15 cellular contexts compared by ENCODE assay signal in genomic region chr1:38500352-38500751, GRCh38.
DNase-seq lines count a peak whose midpoint lies in the region; ATAC-seq, FAIRE-seq and TF ChIP-seq lines count a peak whose summit lies in the region.
"Had no signal": no experiment of that assay in that cellular context is flagged by ENCODE, and none has a peak within 500 bp of the region (broad histone marks: within the 10 kb centered on the region; RNA-seq: fewer than 3 reads in every experiment).

No MANE protein-coding gene starts in this region.

- in situ Hi-C loops in HepG2 (cut with HindIII; ENCODE audit: extremely low pct_ligation_motif_present, low pct_unique_long_range_greater_than_20kb): no loop called here
- in situ Hi-C loops in SK-MEL-5 (cut with HindIII; ENCODE audit: low pct_unique_long_range_greater_than_20kb, low sequenced_read_pairs): no loop called here

- no peaks in the 10 kb centered on the region for H3K79me2 ChIP-seq in HepG2 (ENCODE audit: insufficient read depth, low read length)

- ATAC-seq in HepG2 (no peak), HG03039 (IDR thresholded peaks at IDR 0.05; ENCODE audit: unreplicated experiment) (no peak), HG02571 (IDR thresholded peaks at IDR 0.05; ENCODE audit: unreplicated experiment) (no peak)
- ATAC-seq: activated naive CD4-positive, alpha-beta T cell treated with anti-CD3 and anti-CD28 coated beads, Interleukin-2, amount 50 U/mL, for 72 hours; left lobe of liver had no signal

- peaks cover 1% of the 10 kb centered on the region for H3K27me3 Mint-ChIP-seq in glutamatergic neuron (ENCODE audit: unreplicated experiment)

- H4K20me1 ChIP-seq in HepG2 (ENCODE audit: insufficient read depth, low read length): no peaks in the 10 kb centered on the region

- POLR2A ChIA-PET in HepG2 (lab: Yijun Ruan, JAX): no interaction called here

- intact Hi-C loops in HepG2 (cut with micrococcal nuclease; ENCODE audit: unreplicated experiment): no loop called here

- peaks cover 2% of the 10 kb centered on the region for H3K9me3 Mint-ChIP-seq in glutamatergic neuron (ENCODE audit: unreplicated experiment)
- H3K9me3 Mint-ChIP-seq: activated naive CD4-positive, alpha-beta T cell treated with anti-CD3 and anti-CD28 coated beads, Interleukin-2, amount 50 U/mL, for 72 hours had no signal

- no peak for TF ChIP-seq POLR2A in HepG2 (IDR thresholded peaks at IDR 0.05; ENCODE audit: insufficient read depth in 1 of 2, low read depth in 2 of 2, low read length in 2 of 2)

- TF ChIP-seq EP300 in HepG2 (IDR thresholded peaks at IDR 0.05; ENCODE audit: low read depth in 2 of 2, low read length in 2 of 2) (no peak), HepG2 (CRISPR knock-in tag; IDR thresholded peaks at IDR 0.05; ENCODE audit: borderline replicate concordance) (no peak)

- H3K27ac ChIP-seq in liver (ENCODE audit: low read depth in 1 of 2, low read length in 2 of 2) (no peak overlapping the region), HepG2 (ENCODE audit: extremely low read length, insufficient read depth, low read length) (no peak overlapping the region)
- H3K27ac ChIP-seq: uterus had no signal

- H3K36me3 ChIP-seq in liver (ENCODE audit: control insufficient read depth in 4 of 4, insufficient read depth in 3 of 4, low read depth in 1 of 4, low read length in 3 of 4) (no peaks in the 10 kb centered on the region), HepG2 (replicated peaks in 1 of 2; ENCODE audit: control insufficient read depth in 1 of 2, insufficient read depth in 2 of 2, low read length in 2 of 2) (no peaks in the 10 kb centered on the region)
- H3K36me3 ChIP-seq: uterus had no signal

- WGBS in liver: 75% methylated on average over 2 of the region's 2 CpGs
- WGBS in HepG2 (ENCODE audit: low lambda C conversion rate): 3% methylated on average over 2 of the region's 2 CpGs

- no peak overlapping the region for H3K27ac Mint-ChIP-seq in glutamatergic neuron (ENCODE audit: unreplicated experiment)
- H3K27ac Mint-ChIP-seq: activated naive CD4-positive, alpha-beta T cell treated with anti-CD3 and anti-CD28 coated beads, Interleukin-2, amount 50 U/mL, for 72 hours had no signal

- no TSS peak for BruUV-seq in HepG2 (replicated peaks; lab: Mats Ljungman, UMichigan)

- TF ChIP-seq RAD21 in liver (IDR thresholded peaks at IDR 0.05): no peak
- no peak for TF ChIP-seq RAD21 in HepG2 (CRISPR knock-in tag; IDR thresholded peaks at IDR 0.05)

- H3K36me3 Mint-ChIP-seq in glutamatergic neuron (ENCODE audit: unreplicated experiment): no peaks in the 10 kb centered on the region
- H3K36me3 Mint-ChIP-seq: activated naive CD4-positive, alpha-beta T cell treated with anti-CD3 and anti-CD28 coated beads, Interleukin-2, amount 50 U/mL, for 72 hours had no signal

- no peak overlapping the region for H3K4me3 Mint-ChIP-seq in glutamatergic neuron (ENCODE audit: unreplicated experiment)

- CTCF ChIA-PET in HepG2 (lab: Yijun Ruan, JAX; ENCODE audit: low intra/inter-chr PET ratio, low total read pairs): no interaction called here

- FAIRE-seq in HepG2 (lab: Jason Lieb, UNC): no peak

- H3K27me3 ChIP-seq in liver (ENCODE audit: control insufficient read depth in 4 of 4, insufficient read depth in 4 of 4, low read length in 3 of 4) (peaks cover 0 to 7% (median 0%) of the 10 kb centered on the region in 4 donors), HepG2 (ENCODE audit: control insufficient read depth in 1 of 2, insufficient read depth in 2 of 2, low read length in 2 of 2) (peaks cover 0 to 2% of the 10 kb centered on the region in 2 experiments; a peak in 1 of 5 replicates)
- H3K27me3 ChIP-seq: uterus had no signal

- H3K9me3 ChIP-seq in liver (ENCODE audit: control insufficient read depth in 4 of 4, low read length in 3 of 4) (no peaks in the 10 kb centered on the region), HepG2 (ENCODE audit: low read length) (no peaks in the 10 kb centered on the region)
- H3K9me3 ChIP-seq: uterus had no signal

- peaks cover 26% of the 10 kb centered on the region for H3K4me1 Mint-ChIP-seq in glutamatergic neuron (ENCODE audit: low read depth, unreplicated experiment)

- no peak overlapping the region for H3K4me2 ChIP-seq in HepG2 (ENCODE audit: low read depth, low read length)

- TF ChIP-seq CTCF in liver (IDR thresholded peaks at IDR 0.05; ENCODE audit: low read depth, low read length, missing input control) (peak; percentile 22), HepG2 (CRISPR knock-in tag; IDR thresholded peaks at IDR 0.05) (no peak), glutamatergic neuron (IDR thresholded peaks at IDR 0.05; ENCODE audit: partially characterized antibody, unreplicated experiment) (peak; percentile 82)

- H3K4me1 ChIP-seq in liver (ENCODE audit: control insufficient read depth in 4 of 4, insufficient read depth in 4 of 4, low read length in 3 of 4) (no peaks in the 10 kb centered on the region), HepG2 (ENCODE audit: insufficient read depth, low read length) (no peaks in the 10 kb centered on the region)
- H3K4me1 ChIP-seq: uterus had no signal

- no peak overlapping the region for H2AFZ ChIP-seq in HepG2 (ENCODE audit: low read length)

- no peak for DNase-seq in HepG2 (ENCODE audit: low spot score)
- peak; percentile 38 for DNase-seq in SK-MEL-5 (ENCODE audit: low read depth, low spot score)
- peak; percentile 31 for DNase-seq in glutamatergic neuron
- DNase-seq in ecto neural progenitor cell (ENCODE audit: low spot score): no peak
- DNase-seq in NCI-H2107 (lab: John Stamatoyannopoulos, UW): no peak
- DNase-seq: activated CD4-positive, alpha-beta T cell treated with anti-CD3 and anti-CD28 coated beads for 4 hours; C1 segment of cervical spinal cord; NCI-H1417; retina; uterus had no signal

- H3K9ac ChIP-seq in liver (ENCODE audit: low read depth in 1 of 2, low read length in 2 of 2) (no peak overlapping the region), HepG2 (ENCODE audit: insufficient read depth, low read depth, low read length) (no peak overlapping the region)

- H3K4me3 ChIP-seq in liver (ENCODE audit: low read depth in 1 of 3, low read length in 3 of 3): no peak overlapping the region
- H3K4me3 ChIP-seq in HepG2 (replicated peaks in 1 of 3; ENCODE audit: insufficient read depth in 1 of 3, low read depth in 2 of 3, low read length in 3 of 3): no peak overlapping the region
- H3K4me3 ChIP-seq: uterus had no signal

TF ChIP-seq in liver, 16 proteins besides CTCF, POLR2A, EP300 and RAD21 (continues in another document):
- TF ChIP-seq FOXA2 (IDR thresholded peaks at IDR 0.05): no peak
- no peak for TF ChIP-seq FOXA1 (IDR thresholded peaks at IDR 0.05)
- TF ChIP-seq NR2F2 (IDR thresholded peaks at IDR 0.05): no peak
- TF ChIP-seq ATF3 (IDR thresholded peaks at IDR 0.05): no peak
- TF ChIP-seq EGR1 (IDR thresholded peaks at IDR 0.05; ENCODE audit: low read depth in 2 of 2): no peak
- no peak for TF ChIP-seq HNF4A (conservative IDR thresholded peaks at IDR 0.05)
- no peak for TF ChIP-seq YY1 (IDR thresholded peaks at IDR 0.05)
- TF ChIP-seq SP1 (IDR thresholded peaks at IDR 0.05): no peak
- no peak for TF ChIP-seq ZBTB33 (IDR thresholded peaks at IDR 0.05)
- no peak for TF ChIP-seq RXRA (IDR thresholded peaks at IDR 0.05)
- no peak for TF ChIP-seq TAF1 (conservative IDR thresholded peaks at IDR 0.05)

TF ChIP-seq in HepG2, 621 proteins besides CTCF, POLR2A, EP300 and RAD21 (continues in another document):
- TF ChIP-seq RBM39 (IDR thresholded peaks at IDR 0.05; ENCODE audit: low read depth, low read length, poor library complexity, severe bottlenecking): no peak
- TF ChIP-seq PBX2 (CRISPR knock-in tag; IDR thresholded peaks at IDR 0.05): no peak
- no peak for TF ChIP-seq TGIF2 (CRISPR knock-in tag; IDR thresholded peaks at IDR 0.05)
- TF ChIP-seq ZBTB25 (CRISPR knock-in tag; IDR thresholded peaks at IDR 0.05): no peak
- no peak for TF ChIP-seq ZNF792 (CRISPR knock-in tag; IDR thresholded peaks at IDR 0.05)
- no peak for TF ChIP-seq ARID3A (IDR thresholded peaks at IDR 0.05; ENCODE audit: low read depth, low read length)
- TF ChIP-seq PREB (CRISPR knock-in tag; IDR thresholded peaks at IDR 0.05): no peak

Comparison
In these comparisons a context has a peak if more than half of its experiments do, and no peak if none do; other contexts are left out.
1. DNase-seq: peak in SK-MEL-5 (single experiment) and glutamatergic neuron (single experiment); none in HepG2 (single experiment), ecto neural progenitor cell (single experiment) and NCI-H2107 (single experiment).